ENCODE assay signal across 23 cellular contexts in the genomic region with DNA sequence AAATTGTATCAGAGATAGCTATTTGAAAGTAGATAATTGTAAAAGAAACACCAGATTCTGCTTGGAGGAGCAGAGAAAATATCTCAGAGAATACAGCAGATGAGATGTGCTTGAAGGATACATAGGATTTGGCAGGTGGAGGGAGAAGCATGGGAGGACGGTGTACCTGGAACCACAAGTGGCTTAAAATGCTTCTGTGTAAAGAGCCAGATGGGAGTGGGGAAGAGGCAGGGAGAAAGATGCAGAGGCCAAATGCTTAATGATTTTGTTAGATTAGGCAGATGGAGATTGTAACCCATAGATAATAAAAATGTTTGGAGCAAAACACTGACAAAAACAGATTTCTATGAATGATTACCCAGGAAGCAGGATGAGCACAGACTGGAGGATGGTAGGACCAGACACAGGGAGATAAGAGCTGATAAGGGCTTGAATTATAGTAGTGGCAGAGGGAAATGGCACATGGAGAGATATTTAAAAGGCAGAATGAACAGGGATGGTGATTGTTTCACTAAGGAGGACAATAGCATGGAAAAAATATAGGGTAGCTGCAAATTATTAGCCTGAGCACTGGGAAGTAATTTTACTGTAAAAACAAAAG.
"Had no signal": no experiment of that assay in that cellular context is flagged by ENCODE, and none has a peak within 500 bp of the region (broad histone marks: within the 10 kb centered on the region; RNA-seq: fewer than 3 reads in every experiment).

No MANE protein-coding gene starts in this region.

- H3K27ac Mint-ChIP-seq: activated CD4-positive, alpha-beta memory T cell treated with anti-CD3 and anti-CD28 coated beads, Interleukin-2, amount 10 ng/mL, durations not matched to agents 7 days and 5 days; activated CD4-positive, alpha-beta T cell treated with anti-CD3 and anti-CD28 coated beads, Interleukin-2, amount 10 ng/mL, durations not matched to agents 24 days and 14 days; activated naive CD4-positive, alpha-beta T cell treated with anti-CD3 and anti-CD28 coated beads, Interleukin-2, amount 10 ng/mL, durations not matched to agents 7 days and 5 days; activated T-cell treated with anti-CD3 and anti-CD28 coated beads, Interleukin-2, amount 50 U/mL, for 24 hours; nephron progenitor cell; progenitor cell of endocrine pancreas; T-helper 17 cell had no signal

- H3K36me3 Mint-ChIP-seq: activated naive CD4-positive, alpha-beta T cell treated with anti-CD3 and anti-CD28 coated beads, Interleukin-2, amount 10 ng/mL, durations not matched to agents 7 days and 5 days had no signal

- H3K27me3 ChIP-seq: colonic mucosa, neutrophil, right lobe of liver, testis, transverse colon had no signal

- H3K4me3 ChIP-seq: colonic mucosa, left ventricle myocardium inferior, lung, right lobe of liver, testis, transverse colon had no signal

- H3K9me3 ChIP-seq: colonic mucosa, left ventricle myocardium inferior, neutrophil, right lobe of liver, testis, transverse colon had no signal

- H3K4me1 Mint-ChIP-seq: activated CD4-positive, alpha-beta memory T cell treated with anti-CD3 and anti-CD28 coated beads, Interleukin-2, amount 10 ng/mL, durations not matched to agents 7 days and 5 days; activated CD4-positive, alpha-beta T cell treated with anti-CD3 and anti-CD28 coated beads, Interleukin-2, amount 10 ng/mL, durations not matched to agents 24 days and 14 days; activated naive CD4-positive, alpha-beta T cell treated with anti-CD3 and anti-CD28 coated beads, Interleukin-2, amount 10 ng/mL, durations not matched to agents 7 days and 5 days; central memory CD8-positive, alpha-beta T cell; T-helper 17 cell had no signal

- H3K27ac ChIP-seq: colonic mucosa, left ventricle myocardium inferior, neutrophil, right lobe of liver, testis, transverse colon, WERI-Rb-1 had no signal

- H3K4me3 Mint-ChIP-seq: activated CD4-positive, alpha-beta memory T cell treated with anti-CD3 and anti-CD28 coated beads, Interleukin-2, amount 10 ng/mL, durations not matched to agents 7 days and 5 days; activated CD4-positive, alpha-beta T cell treated with anti-CD3 and anti-CD28 coated beads, Interleukin-2, amount 10 ng/mL, durations not matched to agents 24 days and 14 days; activated naive CD4-positive, alpha-beta T cell treated with anti-CD3 and anti-CD28 coated beads, Interleukin-2, amount 10 ng/mL, durations not matched to agents 7 days and 5 days; activated T-cell treated with anti-CD3 and anti-CD28 coated beads, Interleukin-2, amount 50 U/mL, for 24 hours; central memory CD8-positive, alpha-beta T cell; nephron progenitor cell; T-helper 17 cell had no signal

- H3K9me3 Mint-ChIP-seq: activated CD4-positive, alpha-beta memory T cell treated with anti-CD3 and anti-CD28 coated beads, Interleukin-2, amount 10 ng/mL, durations not matched to agents 7 days and 5 days; activated CD4-positive, alpha-beta T cell treated with anti-CD3 and anti-CD28 coated beads, Interleukin-2, amount 10 ng/mL, durations not matched to agents 24 days and 14 days; activated naive CD4-positive, alpha-beta T cell treated with anti-CD3 and anti-CD28 coated beads, Interleukin-2, amount 10 ng/mL, durations not matched to agents 7 days and 5 days; activated T-cell treated with anti-CD3 and anti-CD28 coated beads, Interleukin-2, amount 50 U/mL, for 24 hours; central memory CD8-positive, alpha-beta T cell; nephron progenitor cell had no signal

- H3K36me3 ChIP-seq: colonic mucosa, left ventricle myocardium inferior, neutrophil, right lobe of liver, transverse colon, WERI-Rb-1 had no signal

- H3K4me1 ChIP-seq: colonic mucosa, right lobe of liver, testis, transverse colon had no signal

- DNase-seq: activated CD4-positive, alpha-beta memory T cell treated with anti-CD3 and anti-CD28 coated beads, Interleukin-2, amount 10 ng/mL, durations not matched to agents 7 days and 5 days; activated CD4-positive, alpha-beta T cell treated with anti-CD3 and anti-CD28 coated beads, Interleukin-2, amount 10 ng/mL, durations not matched to agents 24 days and 14 days; activated CD8-positive, alpha-beta memory T cell treated with anti-CD3 and anti-CD28 coated beads, Interleukin-2, amount 50 U/mL, for 48 hours; activated gamma-delta T cell; activated naive CD4-positive, alpha-beta T cell treated with anti-CD3 and anti-CD28 coated beads, Interleukin-2, amount 10 ng/mL, durations not matched to agents 7 days and 5 days; activated T-cell treated with anti-CD3 and anti-CD28 coated beads, Interleukin-2, amount 50 U/mL, for 24 hours; amygdala; colonic mucosa; effector CD8-positive, alpha-beta T cell; left ventricle myocardium inferior; nephron progenitor cell; right lobe of liver; stimulated activated CD4-positive, alpha-beta T cell treated with anti-CD3 and anti-CD28 coated beads, Interleukin-2, amount 100 ng/mL, for 48 hours; stimulated activated naive CD4-positive, alpha-beta T cell treated with Interleukin-2 at 50 U/mL for 16 hours; T-helper 17 cell; T1000; testis; transverse colon; WERI-Rb-1 had no signal

- H3K27me3 Mint-ChIP-seq: central memory CD8-positive, alpha-beta T cell; progenitor cell of endocrine pancreas had no signal
